Comparison of ENCODE assay signal across 10 cellular contexts in genomic region chr11:77044886-77045285, GRCh38. TPM values are rescaled to one million over a fixed set of nuclear protein-coding genes. Genes with fewer than 3 reads are reported as not detected.
"Had no signal": no experiment of that assay in that cellular context is flagged by ENCODE, and none has a peak within 500 bp of the region (broad histone marks: within the 10 kb centered on the region; RNA-seq: fewer than 3 reads in every experiment).

No MANE protein-coding gene starts in this region.

- DNase-seq: H9, HCEC 1CT, HFFc6, KBM-7 had no signal

- H3K27ac ChIP-seq: HL-60 had no signal

- FAIRE-seq: HepG2 had no signal

- H3K4me2 ChIP-seq: GM23338 had no signal

- H2AFZ ChIP-seq: GM23338 had no signal

- ATAC-seq: GM23338, HepG2 had no signal

- H3K4me3 ChIP-seq: GM23338 had no signal

RNA-seq across cellular contexts. Expression of gene B3GNT6, which starts 10.7 kb away (rescaled TPM):
- total RNA-seq: GM23338, H4, H9, HepG2, HFFc6, HT1080 had no signal
- polyA plus RNA-seq: GM23338, HepG2, IgD-negative memory B cell had no signal

RNA-seq across cellular contexts. Expression of gene OMP, which starts 57.8 kb away (rescaled TPM):
- total RNA-seq: H4, H9, HepG2 had no signal
- polyA plus RNA-seq: GM23338, HepG2, IgD-negative memory B cell had no signal
